23 cellular contexts compared by ENCODE assay signal in the genomic region with DNA sequence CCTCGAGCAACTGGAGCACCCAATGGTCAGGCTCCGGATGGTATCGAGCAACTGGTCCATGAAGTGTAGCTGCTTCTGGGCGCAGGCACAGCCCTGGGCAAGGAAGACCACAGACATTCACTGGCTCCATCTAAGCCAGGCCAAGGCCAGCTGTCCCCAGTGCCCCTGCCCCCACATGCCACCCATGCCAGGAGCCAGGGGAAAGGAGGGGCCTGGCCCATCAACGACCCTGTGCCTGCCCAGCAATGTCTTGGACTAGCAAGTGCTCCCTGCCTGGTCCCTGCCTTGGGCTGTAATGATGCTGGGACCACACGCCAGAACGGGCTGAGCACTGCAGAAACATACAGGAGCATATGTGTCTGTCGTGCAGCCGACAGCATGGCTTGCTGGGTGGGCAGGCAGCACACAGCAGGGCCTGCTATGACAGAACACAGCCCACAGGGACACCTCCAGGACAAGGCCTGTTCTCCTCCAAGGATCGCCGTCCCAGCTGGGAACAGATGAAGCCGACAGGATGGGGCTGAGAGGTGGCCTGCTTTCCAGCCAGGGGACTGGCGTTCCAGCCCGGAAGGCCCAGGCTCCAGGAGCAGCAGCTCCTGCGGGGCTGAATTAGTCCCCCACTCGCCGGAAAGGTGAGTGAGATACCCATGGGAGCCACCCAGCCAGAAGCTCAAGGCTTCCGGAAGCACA. TPM values are rescaled to one million over a fixed set of nuclear protein-coding genes. Genes with fewer than 3 reads are reported as not detected.
"Had no signal": no experiment of that assay in that cellular context is flagged by ENCODE, and none has a peak within 500 bp of the region (broad histone marks: within the 10 kb centered on the region; RNA-seq: fewer than 3 reads in every experiment).

No MANE protein-coding gene starts in this region.

- H3K9me3 ChIP-seq: colonic mucosa, esophagus squamous epithelium, gastroesophageal sphincter, left lung, ovary, right lobe of liver had no signal

- H3K4me3 Mint-ChIP-seq: naive thymus-derived CD8-positive, alpha-beta T cell; neural progenitor cell; stimulated activated naive B cell treated with anti-CD40 and anti-IgM and Interleukin-4, amounts not matched to agents 10 μg/mL and 1 μg/mL and 100 μg/mL, for 72 hours; type B pancreatic cell had no signal

- H3K27me3 ChIP-seq: colonic mucosa, esophagus squamous epithelium, gastroesophageal sphincter, left lung, neural progenitor cell, ovary, right lobe of liver had no signal

- H3K4me2 ChIP-seq: neural progenitor cell had no signal

- H3K27me3 Mint-ChIP-seq: naive thymus-derived CD8-positive, alpha-beta T cell; stimulated activated naive B cell treated with anti-CD40 and anti-IgM and Interleukin-4, amounts not matched to agents 10 μg/mL and 1 μg/mL and 100 μg/mL, for 72 hours; type B pancreatic cell had no signal

- H3K9ac ChIP-seq: neural progenitor cell had no signal

- H3K27ac ChIP-seq: colonic mucosa, esophagus squamous epithelium, gastroesophageal sphincter, left lung, neural progenitor cell, ovary, right lobe of liver, stomach had no signal

- DNase-seq: colonic mucosa; dermis blood vessel endothelial cell; esophagus squamous epithelium; foreskin fibroblast; hippocampal formation; left lung; mesendoderm; naive thymus-derived CD8-positive, alpha-beta T cell; nucleus accumbens; right lobe of liver; stimulated activated CD4-positive, alpha-beta T cell treated with anti-CD3 and anti-CD28 coated beads, Interleukin-2, amount 100 ng/mL, for 24 hours; stimulated activated CD4-positive, alpha-beta T cell treated with anti-CD3 and anti-CD28 coated beads, Interleukin-4, amount 100 ng/mL, for 4 hours; stimulated activated naive B cell treated with anti-CD40 and anti-IgM and Interleukin-4, amounts not matched to agents 10 μg/mL and 1 μg/mL and 100 μg/mL, for 72 hours; stomach; substantia nigra had no signal

- H3K9me3 Mint-ChIP-seq: naive thymus-derived CD8-positive, alpha-beta T cell; stimulated activated naive B cell treated with anti-CD40 and anti-IgM and Interleukin-4, amounts not matched to agents 10 μg/mL and 1 μg/mL and 100 μg/mL, for 72 hours; type B pancreatic cell had no signal

- H3K4me1 Mint-ChIP-seq: neural progenitor cell; stimulated activated naive B cell treated with anti-CD40 and anti-IgM and Interleukin-4, amounts not matched to agents 10 μg/mL and 1 μg/mL and 100 μg/mL, for 72 hours had no signal

- H3K27ac Mint-ChIP-seq: naive thymus-derived CD8-positive, alpha-beta T cell; neural progenitor cell; stimulated activated naive B cell treated with anti-CD40 and anti-IgM and Interleukin-4, amounts not matched to agents 10 μg/mL and 1 μg/mL and 100 μg/mL, for 72 hours; type B pancreatic cell had no signal

- H3K36me3 Mint-ChIP-seq: type B pancreatic cell had no signal

- H3K4me1 ChIP-seq: colonic mucosa, left lung, neural progenitor cell, right lobe of liver, stomach had no signal

- ATAC-seq: gastroesophageal sphincter; left lung; naive thymus-derived CD8-positive, alpha-beta T cell; stimulated activated naive B cell treated with anti-CD40 and anti-IgM and Interleukin-4, amounts not matched to agents 10 μg/mL and 1 μg/mL and 100 μg/mL, for 72 hours had no signal

- H2AFZ ChIP-seq: neural progenitor cell had no signal

- H3K36me3 ChIP-seq: colonic mucosa, neural progenitor cell, ovary, right lobe of liver had no signal

- H3K4me3 ChIP-seq: colonic mucosa, esophagus squamous epithelium, gastroesophageal sphincter, left lung, neural progenitor cell, ovary, right lobe of liver, stomach had no signal

RNA-seq across cellular contexts. Expression of a gene that starts 11.4 kb away (rescaled TPM):
- total RNA-seq: epithelial cell of proximal tubule had no signal

RNA-seq across cellular contexts. Expression of a gene that starts 37.5 kb away (rescaled TPM):
- total RNA-seq: naive thymus-derived CD8-positive, alpha-beta T cell had no signal
- polyA plus RNA-seq: naive thymus-derived CD8-positive, alpha-beta T cell had no signal

RNA-seq across cellular contexts. Expression of a gene that starts 56.1 kb away (rescaled TPM):
- total RNA-seq: colonic mucosa; dermis blood vessel endothelial cell; epithelial cell of proximal tubule; esophagus squamous epithelium; gastroesophageal sphincter; left lung; lung microvascular endothelial cell; naive thymus-derived CD8-positive, alpha-beta T cell; posterior vena cava; right lobe of liver; skeletal muscle tissue; stomach had no signal
- polyA plus RNA-seq: naive thymus-derived CD8-positive, alpha-beta T cell; stomach had no signal
